In genomic region chr19:18917593-18917992, GRCh38 we compare ENCODE assay signal across 9 cellular contexts. TPM values are rescaled to one million over a fixed set of nuclear protein-coding genes. Genes with fewer than 3 reads are reported as not detected.
DNase-seq lines count a peak whose midpoint lies in the region; ATAC-seq and TF ChIP-seq lines count a peak whose summit lies in the region.
"Not testable (repeated sequence)": the region's sequence is repeated elsewhere in the genome, so short reads cannot be mapped to it uniquely, and the experiment has no call there.
"Had no signal": no experiment of that assay in that cellular context is flagged by ENCODE, and none has a peak within 500 bp of the region (broad histone marks: within the 10 kb centered on the region; RNA-seq: fewer than 3 reads in every experiment).

No MANE protein-coding gene starts in this region.

- H4K20me1 ChIP-seq in DOHH2 (ENCODE audit: control insufficient read depth, insufficient read depth, low read depth, low read length); MM.1S (ENCODE audit: insufficient read depth, low read length): not testable (repeated sequence)

- H3K4me3 Mint-ChIP-seq in activated B cell treated with CpG ODN at 0.5 μM for 24 hours (peak overlapping the region; percentile 52), progenitor cell of endocrine pancreas (ENCODE audit: low read depth) (peak overlapping the region; percentile 91)
- H3K4me3 Mint-ChIP-seq in activated naive CD4-positive, alpha-beta T cell treated with anti-CD3 and anti-CD28 coated beads, Interleukin-2, amount 50 U/mL, for 24 hours, result peak overlapping the region; percentile 78
- H3K4me3 Mint-ChIP-seq in dendritic cell treated with granulocyte-macrophage colony-stimulating factor and Interleukin-4, amounts not matched to agents 40 ng/mL and 50 ng/mL, for 4 days, result peak overlapping the region; percentile 34

- H3K4me1 ChIP-seq in A673 (ENCODE audit: insufficient read depth, low read length, poor library complexity, severe bottlenecking); MM.1S (ENCODE audit: low read length): not testable (repeated sequence)
- H3K4me1 ChIP-seq in DOHH2 (ENCODE audit: control insufficient read depth, low read length) (peaks cover 17% of the 10 kb centered on the region), lower lobe of right lung (peaks cover 41% of the 10 kb centered on the region)

- ATAC-seq in activated B cell treated with CpG ODN at 0.5 μM for 24 hours (ENCODE audit: low read depth); lower lobe of right lung: not testable (repeated sequence)

- intact Hi-C loops in A673 (cut with micrococcal nuclease; ENCODE audit: unreplicated experiment), result loop anchor here (5.0 to 10.0 kb wide), 2 partner anchors 325 to 453 kb away; no protein-coding TSS in a partner anchor
- intact Hi-C loops in activated B cell treated with CpG ODN at 0.5 μM for 24 hours (cut with micrococcal nuclease), result loop anchor here (5.0 to 10.0 kb wide), 5 partner anchors 145 to 330 kb away; partner anchors contain the start of genes CRTC1, REX1BD, SLC25A42 and TMEM161A
- intact Hi-C loops in dendritic cell treated with granulocyte-macrophage colony-stimulating factor and Interleukin-4, amounts not matched to agents 40 ng/mL and 50 ng/mL, for 4 days (cut with micrococcal nuclease), result loop anchor here (5.0 kb wide), 1 partner anchor 70 kb away; no protein-coding TSS in a partner anchor
- intact Hi-C loops in lower lobe of right lung (cut with DNase I), result not testable (repeated sequence)

- not testable (repeated sequence) for H3K27ac ChIP-seq in A673 (ENCODE audit: low read depth, low read length, poor library complexity, severe bottlenecking); DOHH2 (ENCODE audit: low read depth, low read length); MM.1S (ENCODE audit: low read length); lower lobe of right lung

- not testable (repeated sequence) for H3K9me3 ChIP-seq in A673 (ENCODE audit: low read depth, low read length, poor library complexity, severe bottlenecking); DOHH2 (ENCODE audit: control insufficient read depth, insufficient read depth, low read length); MM.1S (replicated peaks; ENCODE audit: insufficient read depth, low read length); lower lobe of right lung

- H3K4me1 Mint-ChIP-seq in activated B cell treated with CpG ODN at 0.5 μM for 24 hours (peaks cover 49% of the 10 kb centered on the region), progenitor cell of endocrine pancreas (ENCODE audit: low read depth) (peaks cover 19% of the 10 kb centered on the region)
- H3K4me1 Mint-ChIP-seq in activated naive CD4-positive, alpha-beta T cell treated with anti-CD3 and anti-CD28 coated beads, Interleukin-2, amount 50 U/mL, for 24 hours, result peaks cover 62% of the 10 kb centered on the region
- peaks cover 46% of the 10 kb centered on the region for H3K4me1 Mint-ChIP-seq in dendritic cell treated with granulocyte-macrophage colony-stimulating factor and Interleukin-4, amounts not matched to agents 40 ng/mL and 50 ng/mL, for 4 days (ENCODE audit: low read depth)

- DNase-seq in A673 (ENCODE audit: low spot score); MM.1S; activated B cell treated with CpG ODN at 0.5 μM for 24 hours; lower lobe of right lung; progenitor cell of endocrine pancreas (ENCODE audit: low spot score, unreplicated experiment): not testable (repeated sequence)

- not testable (repeated sequence) for H3K9ac ChIP-seq in MM.1S (ENCODE audit: low read length)

- not testable (repeated sequence) for H3K27me3 Mint-ChIP-seq in activated B cell treated with CpG ODN at 0.5 μM for 24 hours; activated naive CD4-positive, alpha-beta T cell treated with anti-CD3 and anti-CD28 coated beads, Interleukin-2, amount 50 U/mL, for 24 hours; dendritic cell treated with granulocyte-macrophage colony-stimulating factor and Interleukin-4, amounts not matched to agents 40 ng/mL and 50 ng/mL, for 4 days; progenitor cell of endocrine pancreas

- H3K36me3 ChIP-seq in A673 (ENCODE audit: insufficient read depth, low read length, poor library complexity, severe bottlenecking) (peaks cover 24% of the 10 kb centered on the region), DOHH2 (ENCODE audit: control insufficient read depth, low read length) (peaks cover 59% of the 10 kb centered on the region), lower lobe of right lung (peaks cover 45% of the 10 kb centered on the region)
- H3K36me3 ChIP-seq in MM.1S (replicated peaks; ENCODE audit: insufficient read depth, low read length), result not testable (repeated sequence)

- not testable (repeated sequence) for TF ChIP-seq CTCF in A673 (conservative IDR thresholded peaks at IDR 0.05; ENCODE audit: low read depth, low read length); DOHH2 (IDR thresholded peaks at IDR 0.05; ENCODE audit: low read depth, low read length, poor library complexity, severe bottlenecking); MM.1S (IDR thresholded peaks at IDR 0.05; ENCODE audit: low read length); activated B cell treated with CpG ODN at 0.5 μM for 24 hours (IDR thresholded peaks at IDR 0.05); lower lobe of right lung (IDR thresholded peaks at IDR 0.05); progenitor cell of endocrine pancreas (IDR thresholded peaks at IDR 0.05; ENCODE audit: unreplicated experiment)

- peak overlapping the region; percentile 77 for H3K4me3 ChIP-seq in A673 (ENCODE audit: low read depth, low read length, poor library complexity, severe bottlenecking)
- H3K4me3 ChIP-seq in DOHH2 (ENCODE audit: low read length), result peak overlapping the region; percentile 98
- H3K4me3 ChIP-seq in MM.1S (ENCODE audit: low read length), result not testable (repeated sequence)
- peak overlapping the region; percentile 100 for H3K4me3 ChIP-seq in lower lobe of right lung

- H2AFZ ChIP-seq in MM.1S (ENCODE audit: low read length), result not testable (repeated sequence)

- H3F3A ChIP-seq in DOHH2 (ENCODE audit: control insufficient read depth, insufficient read depth); MM.1S (ENCODE audit: insufficient read depth, low read length): not testable (repeated sequence)

- POLR2A ChIA-PET in A673 (lab: Charles Lee; ENCODE audit: low non-redundant PET); activated B cell treated with CpG ODN at 0.5 μM for 24 hours (lab: Charles Lee): not testable (repeated sequence)

- not testable (repeated sequence) for H3K27ac Mint-ChIP-seq in activated B cell treated with CpG ODN at 0.5 μM for 24 hours
- H3K27ac Mint-ChIP-seq in activated naive CD4-positive, alpha-beta T cell treated with anti-CD3 and anti-CD28 coated beads, Interleukin-2, amount 50 U/mL, for 24 hours, result peak overlapping the region; percentile 46
- peak overlapping the region; percentile 39 for H3K27ac Mint-ChIP-seq in dendritic cell treated with granulocyte-macrophage colony-stimulating factor and Interleukin-4, amounts not matched to agents 40 ng/mL and 50 ng/mL, for 4 days
- H3K27ac Mint-ChIP-seq in progenitor cell of endocrine pancreas, result peak overlapping the region; percentile 88

- H3K4me2 ChIP-seq in DOHH2 (ENCODE audit: low read length), result peak overlapping the region; percentile 81
- H3K4me2 ChIP-seq in MM.1S (ENCODE audit: low read depth, low read length), result peak overlapping the region; percentile 55; the same call in 1 of the 2 replicates

- H3K27me3 ChIP-seq in A673 (replicated peaks; ENCODE audit: insufficient read depth, low read depth, low read length, poor library complexity); DOHH2 (ENCODE audit: control insufficient read depth, low read length); MM.1S (replicated peaks; ENCODE audit: insufficient read depth, low read length); lower lobe of right lung (ENCODE audit: low read depth): not testable (repeated sequence)

- BruUV-seq in A673 (replicated peaks; lab: Mats Ljungman, UMichigan), result not testable (repeated sequence)

- not testable (repeated sequence) for H3K9me3 Mint-ChIP-seq in activated B cell treated with CpG ODN at 0.5 μM for 24 hours; activated naive CD4-positive, alpha-beta T cell treated with anti-CD3 and anti-CD28 coated beads, Interleukin-2, amount 50 U/mL, for 24 hours; dendritic cell treated with granulocyte-macrophage colony-stimulating factor and Interleukin-4, amounts not matched to agents 40 ng/mL and 50 ng/mL, for 4 days; progenitor cell of endocrine pancreas (ENCODE audit: low read depth)

- CTCF ChIA-PET in A673 (lab: Charles Lee); activated B cell treated with CpG ODN at 0.5 μM for 24 hours (lab: Charles Lee): not testable (repeated sequence)

- peaks cover 88% of the 10 kb centered on the region for H3K79me2 ChIP-seq in DOHH2 (ENCODE audit: control insufficient read depth, low read length)
- peaks cover 96% of the 10 kb centered on the region for H3K79me2 ChIP-seq in MM.1S (ENCODE audit: low read length)

- H3K36me3 Mint-ChIP-seq in activated B cell treated with CpG ODN at 0.5 μM for 24 hours (ENCODE audit: low read depth) (peaks cover 56% of the 10 kb centered on the region), progenitor cell of endocrine pancreas (ENCODE audit: insufficient read depth) (peaks cover 16% of the 10 kb centered on the region)
- H3K36me3 Mint-ChIP-seq in activated naive CD4-positive, alpha-beta T cell treated with anti-CD3 and anti-CD28 coated beads, Interleukin-2, amount 50 U/mL, for 24 hours, result peaks cover 11% of the 10 kb centered on the region
- H3K36me3 Mint-ChIP-seq in dendritic cell treated with granulocyte-macrophage colony-stimulating factor and Interleukin-4, amounts not matched to agents 40 ng/mL and 50 ng/mL, for 4 days (ENCODE audit: low read depth), result peaks cover 90% of the 10 kb centered on the region

- not testable (repeated sequence) for H3K9me2 ChIP-seq in DOHH2 (replicated peaks; ENCODE audit: control insufficient read depth, low read length); MM.1S (replicated peaks; ENCODE audit: insufficient read depth, low read length)

RNA-seq across cellular contexts. Expression of gene COPE, which starts 1.6 kb away (rescaled TPM):
- total RNA-seq in A673 (2021), result 244 and 267 TPM in 2 replicates
- total RNA-seq in activated B cell treated with CpG ODN at 0.5 μM for 24 hours, result 182 and 253 TPM in 2 replicates
- 145 TPM for total RNA-seq in lower lobe of right lung
- total RNA-seq in progenitor cell of endocrine pancreas, result 189 and 192 TPM in 2 replicates

RNA-seq across cellular contexts. Expression of gene DDX49, which starts 1.9 kb away (rescaled TPM):
- 61.1 and 68.8 TPM in 2 replicates for total RNA-seq in A673 (2021)
- 49.0 and 53.6 TPM in 2 replicates for total RNA-seq in activated B cell treated with CpG ODN at 0.5 μM for 24 hours
- 32.2 TPM for total RNA-seq in lower lobe of right lung
- 44.4 and 44.7 TPM in 2 replicates for total RNA-seq in progenitor cell of endocrine pancreas

RNA-seq across cellular contexts. Expression of gene CERS1, which starts 21.6 kb away (rescaled TPM):
- total RNA-seq in A673 (2021), result 10.0 and 11.4 TPM in 2 replicates
- total RNA-seq in activated B cell treated with CpG ODN at 0.5 μM for 24 hours, result not detected in 2 replicates
- not detected for total RNA-seq in lower lobe of right lung
- total RNA-seq in progenitor cell of endocrine pancreas, result 20.1 and 20.9 TPM in 2 replicates
- total RNA-seq: esophagus mucosa had no signal

RNA-seq across cellular contexts. Expression of gene HOMER3, which starts 23.4 kb away (rescaled TPM):
- total RNA-seq in A673 (2021) (23.9 and 31.0 TPM in 2 replicates), activated B cell treated with CpG ODN at 0.5 μM for 24 hours (1.9 and 2.3 TPM in 2 replicates), lower lobe of right lung (20.5 TPM), progenitor cell of endocrine pancreas (64.5 and 69.4 TPM in 2 replicates)

Comparison
In these comparisons a context has a peak if more than half of its experiments do, and no peak if none do; other contexts are left out.
1. H3K4me3 Mint-ChIP-seq: peak in every context shown above with its lines; median percentile 91 in progenitor cell of endocrine pancreas; 78 in activated naive CD4-positive, alpha-beta T cell treated with anti-CD3 and anti-CD28 coated beads, Interleukin-2, amount 50 U/mL, for 24 hours; 52 in activated B cell treated with CpG ODN at 0.5 μM for 24 hours; 34 in dendritic cell treated with granulocyte-macrophage colony-stimulating factor and Interleukin-4, amounts not matched to agents 40 ng/mL and 50 ng/mL, for 4 days.